In the genomic region with DNA sequence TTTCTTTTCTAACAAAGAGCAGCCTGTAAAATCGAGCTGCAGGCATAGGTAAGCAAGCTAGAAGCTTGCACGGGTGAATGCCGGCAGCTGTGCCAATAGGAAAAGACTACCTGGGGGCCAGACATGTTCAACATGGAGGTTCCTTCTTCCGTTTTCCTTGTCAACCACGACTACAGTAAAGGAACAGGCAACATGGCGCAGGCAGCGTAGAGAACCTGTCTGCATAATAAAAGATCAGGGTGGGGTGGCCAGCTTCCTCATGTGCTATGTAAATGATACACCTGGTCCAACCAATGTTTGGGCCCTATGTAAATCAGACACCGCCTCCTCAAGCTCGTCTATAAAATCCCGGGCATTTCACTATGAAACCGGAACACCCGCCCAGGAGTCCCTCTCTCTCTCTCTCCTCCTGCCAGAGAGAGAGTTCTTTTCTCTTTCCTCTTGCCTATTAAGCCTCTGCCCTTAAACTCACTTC, we compare ENCODE assay signal across 10 cellular contexts.
DNase-seq lines count a peak whose midpoint lies in the region; ATAC-seq and TF ChIP-seq lines count a peak whose summit lies in the region.
"Had no signal": no experiment of that assay in that cellular context is flagged by ENCODE, and none has a peak within 500 bp of the region (broad histone marks: within the 10 kb centered on the region; RNA-seq: fewer than 3 reads in every experiment).

No MANE protein-coding gene starts in this region.

- 45 to 59% (median 48%) methylated on average over 12 of the region's 12 CpGs for WGBS in psoas muscle, 3 donors

- H3K9me3 Mint-ChIP-seq in activated CD8-positive, alpha-beta memory T cell treated with anti-CD3 and anti-CD28 coated beads, Interleukin-2, amount 10 ng/mL, durations not matched to agents 7 days and 5 days (ENCODE audit: low read depth), result no peaks in the 10 kb centered on the region
- H3K9me3 Mint-ChIP-seq in stimulated activated naive CD8-positive, alpha-beta T cell treated with anti-CD3 and anti-CD28 coated beads, Interleukin-15, amount 100 ng/mL, for 72 hours, result no peaks in the 10 kb centered on the region
- no peaks in the 10 kb centered on the region for H3K9me3 Mint-ChIP-seq in natural killer cell treated with Interleukin-12 subunit alpha and Interleukin-12 subunit beta and Interleukin-15 and Interleukin-18, amount 100 ng/mL, for 72 hours

- no peak overlapping the region for H3K4me3 Mint-ChIP-seq in activated CD8-positive, alpha-beta memory T cell treated with anti-CD3 and anti-CD28 coated beads, Interleukin-2, amount 10 ng/mL, durations not matched to agents 7 days and 5 days
- H3K4me3 Mint-ChIP-seq in stimulated activated naive CD8-positive, alpha-beta T cell treated with anti-CD3 and anti-CD28 coated beads, Interleukin-15, amount 100 ng/mL, for 72 hours, result no peak overlapping the region
- no peak overlapping the region for H3K4me3 Mint-ChIP-seq in natural killer cell treated with Interleukin-12 subunit alpha and Interleukin-12 subunit beta and Interleukin-15 and Interleukin-18, amount 100 ng/mL, for 72 hours
- H3K4me3 Mint-ChIP-seq: activated naive CD8-positive, alpha-beta T cell had no signal

- peak; percentile 17 for DNase-seq in Jurkat, Clone E6-1 (ENCODE audit: low read depth, low spot score)
- DNase-seq in NCI-H524 treated with DMSO at 0.1 percent for 48 hours (lab: John Stamatoyannopoulos, UW), result peak; percentile 93
- DNase-seq in foreskin keratinocyte, result no peak
- peak in 1 of 2 donors; percentile 66 for DNase-seq in psoas muscle
- DNase-seq in HUDEP-2 (lab: John Stamatoyannopoulos, UW; ENCODE audit: unreplicated experiment in 76 of 76), result no peak
- no peak for DNase-seq in activated CD8-positive, alpha-beta memory T cell treated with anti-CD3 and anti-CD28 coated beads, Interleukin-2, amount 10 ng/mL, durations not matched to agents 7 days and 5 days
- DNase-seq in stimulated activated naive CD8-positive, alpha-beta T cell treated with anti-CD3 and anti-CD28 coated beads, Interleukin-15, amount 100 ng/mL, for 72 hours, result no peak
- no peak for DNase-seq in natural killer cell treated with Interleukin-12 subunit alpha and Interleukin-12 subunit beta and Interleukin-15 and Interleukin-18, amount 100 ng/mL, for 72 hours (ENCODE audit: low spot score)

- no peak overlapping the region for H3K27ac Mint-ChIP-seq in activated CD8-positive, alpha-beta memory T cell treated with anti-CD3 and anti-CD28 coated beads, Interleukin-2, amount 10 ng/mL, durations not matched to agents 7 days and 5 days
- no peak overlapping the region for H3K27ac Mint-ChIP-seq in stimulated activated naive CD8-positive, alpha-beta T cell treated with anti-CD3 and anti-CD28 coated beads, Interleukin-15, amount 100 ng/mL, for 72 hours
- no peak overlapping the region for H3K27ac Mint-ChIP-seq in natural killer cell treated with Interleukin-12 subunit alpha and Interleukin-12 subunit beta and Interleukin-15 and Interleukin-18, amount 100 ng/mL, for 72 hours
- H3K27ac Mint-ChIP-seq: activated naive CD8-positive, alpha-beta T cell had no signal

- TF ChIP-seq CTCF in foreskin keratinocyte (conservative IDR thresholded peaks at IDR 0.05) (no peak), psoas muscle (IDR thresholded peaks at IDR 0.05) (no peak)

- H3K36me3 ChIP-seq in psoas muscle (ENCODE audit: insufficient read depth in 1 of 2, low read depth in 1 of 2), result no peaks in the 10 kb centered on the region

- H3K4me3 ChIP-seq in Jurkat, Clone E6-1 (ENCODE audit: low read length), result no peak overlapping the region
- H3K4me3 ChIP-seq in psoas muscle, result peak overlapping the region; percentile 61
- H3K4me3 ChIP-seq: skin epidermis had no signal

- no peaks in the 10 kb centered on the region for H3K4me1 ChIP-seq in foreskin keratinocyte
- H3K4me1 ChIP-seq in psoas muscle, result peaks cover 31% of the 10 kb centered on the region

- H3K9me3 ChIP-seq in psoas muscle, result no peaks in the 10 kb centered on the region

- no peaks in the 10 kb centered on the region for H3K4me1 Mint-ChIP-seq in activated CD8-positive, alpha-beta memory T cell treated with anti-CD3 and anti-CD28 coated beads, Interleukin-2, amount 10 ng/mL, durations not matched to agents 7 days and 5 days
- no peaks in the 10 kb centered on the region for H3K4me1 Mint-ChIP-seq in stimulated activated naive CD8-positive, alpha-beta T cell treated with anti-CD3 and anti-CD28 coated beads, Interleukin-15, amount 100 ng/mL, for 72 hours
- H3K4me1 Mint-ChIP-seq in natural killer cell treated with Interleukin-12 subunit alpha and Interleukin-12 subunit beta and Interleukin-15 and Interleukin-18, amount 100 ng/mL, for 72 hours (ENCODE audit: low read depth in 2 of 2), result no peaks in the 10 kb centered on the region

- CTCF ChIA-PET in activated CD8-positive, alpha-beta memory T cell treated with anti-CD3 and anti-CD28 coated beads, Interleukin-2, amount 10 ng/mL, durations not matched to agents 7 days and 5 days (lab: Charles Lee), result no interaction called here

- H3K27me3 Mint-ChIP-seq in activated CD8-positive, alpha-beta memory T cell treated with anti-CD3 and anti-CD28 coated beads, Interleukin-2, amount 10 ng/mL, durations not matched to agents 7 days and 5 days, result peaks cover 26% of the 10 kb centered on the region
- H3K27me3 Mint-ChIP-seq in stimulated activated naive CD8-positive, alpha-beta T cell treated with anti-CD3 and anti-CD28 coated beads, Interleukin-15, amount 100 ng/mL, for 72 hours, result peaks cover 46% of the 10 kb centered on the region
- H3K27me3 Mint-ChIP-seq in natural killer cell treated with Interleukin-12 subunit alpha and Interleukin-12 subunit beta and Interleukin-15 and Interleukin-18, amount 100 ng/mL, for 72 hours, result peaks cover 17 to 61% of the 10 kb centered on the region in 2 donors

- H3K27ac ChIP-seq in foreskin keratinocyte (no peak overlapping the region), psoas muscle (peak overlapping the region; percentile 84)

- intact Hi-C loops in psoas muscle (cut with DNase I), result loop anchor here in 1 of 2 donors (5.0 kb wide), 1 partner anchor 58 kb away; no protein-coding TSS in a partner anchor

- ATAC-seq in foreskin keratinocyte (peak; percentile 41), psoas muscle (peak; percentile 85 to 97 (median 96))
- ATAC-seq in activated CD8-positive, alpha-beta memory T cell treated with anti-CD3 and anti-CD28 coated beads, Interleukin-2, amount 10 ng/mL, durations not matched to agents 7 days and 5 days, result no peak
- no peak for ATAC-seq in stimulated activated naive CD8-positive, alpha-beta T cell treated with anti-CD3 and anti-CD28 coated beads, Interleukin-15, amount 100 ng/mL, for 72 hours
- no peak for ATAC-seq in natural killer cell treated with Interleukin-12 subunit alpha and Interleukin-12 subunit beta and Interleukin-15 and Interleukin-18, amount 100 ng/mL, for 72 hours

- no peaks in the 10 kb centered on the region for H3K36me3 Mint-ChIP-seq in activated CD8-positive, alpha-beta memory T cell treated with anti-CD3 and anti-CD28 coated beads, Interleukin-2, amount 10 ng/mL, durations not matched to agents 7 days and 5 days
- H3K36me3 Mint-ChIP-seq in natural killer cell treated with Interleukin-12 subunit alpha and Interleukin-12 subunit beta and Interleukin-15 and Interleukin-18, amount 100 ng/mL, for 72 hours, result no peaks in the 10 kb centered on the region
- H3K36me3 Mint-ChIP-seq: activated naive CD8-positive, alpha-beta T cell had no signal

- H3K27me3 ChIP-seq in foreskin keratinocyte (peaks cover 6% of the 10 kb centered on the region), psoas muscle (ENCODE audit: insufficient read depth in 3 of 3, low read length in 2 of 3) (no peaks in the 10 kb centered on the region)

Comparison
In these comparisons a context has a peak if more than half of its experiments do, and no peak if none do; other contexts are left out.
1. DNase-seq: peak in Jurkat, Clone E6-1 (single experiment) and NCI-H524 treated with DMSO at 0.1 percent for 48 hours (single experiment); none in foreskin keratinocyte (0 of 2), HUDEP-2 (0 of 76), activated CD8-positive, alpha-beta memory T cell treated with anti-CD3 and anti-CD28 coated beads, Interleukin-2, amount 10 ng/mL, durations not matched to agents 7 days and 5 days (single experiment), stimulated activated naive CD8-positive, alpha-beta T cell treated with anti-CD3 and anti-CD28 coated beads, Interleukin-15, amount 100 ng/mL, for 72 hours (0 of 2) and natural killer cell treated with Interleukin-12 subunit alpha and Interleukin-12 subunit beta and Interleukin-15 and Interleukin-18, amount 100 ng/mL, for 72 hours (single experiment).
2. ATAC-seq: peak in foreskin keratinocyte (single experiment) and psoas muscle (4 of 4); none in activated CD8-positive, alpha-beta memory T cell treated with anti-CD3 and anti-CD28 coated beads, Interleukin-2, amount 10 ng/mL, durations not matched to agents 7 days and 5 days (single experiment), stimulated activated naive CD8-positive, alpha-beta T cell treated with anti-CD3 and anti-CD28 coated beads, Interleukin-15, amount 100 ng/mL, for 72 hours (single experiment) and natural killer cell treated with Interleukin-12 subunit alpha and Interleukin-12 subunit beta and Interleukin-15 and Interleukin-18, amount 100 ng/mL, for 72 hours (0 of 2).